Comparison of ENCODE assay signal across 8 cellular contexts in genomic region chr3:9730747-9731205, GRCh38. TPM values are rescaled to one million over a fixed set of nuclear protein-coding genes. Genes with fewer than 3 reads are reported as not detected.
DNase-seq lines count a peak whose midpoint lies in the region; ATAC-seq, FAIRE-seq and TF ChIP-seq lines count a peak whose summit lies in the region.

No MANE protein-coding gene starts in this region.

- POLR2A ChIA-PET in BJ (lab: Charles Lee): interaction anchor here (0.9 kb wide), 1 partner anchor 74 kb away, joined by 3 read pairs; no protein-coding TSS in a partner anchor

- FAIRE-seq in GM19239 (lab: Jason Lieb, UNC): no peak

- peak overlapping the region; percentile 46 for H3K4me3 ChIP-seq in BJ (ENCODE audit: low read depth, low read length)
- H3K4me3 ChIP-seq in RWPE2 (ENCODE audit: severe bottlenecking): peak overlapping the region; percentile 65
- peak overlapping the region; percentile 69 to 100 (median 75) for H3K4me3 ChIP-seq in esophagus squamous epithelium

- H3K4me1 ChIP-seq in RWPE2 (ENCODE audit: insufficient read depth, poor library complexity, severe bottlenecking) (no peaks in the 10 kb centered on the region), esophagus squamous epithelium (peaks cover 14 to 42% (median 20%) of the 10 kb centered on the region in 3 donors)

- intact Hi-C loops in esophagus squamous epithelium (cut with DNase I): no loop called here

- 1 to 2% methylated on average over 15 of the region's 16 CpGs for WGBS in esophagus squamous epithelium, 2 donors

- H3K9me3 ChIP-seq in RWPE2 (ENCODE audit: severe bottlenecking) (no peaks in the 10 kb centered on the region), esophagus squamous epithelium (no peaks in the 10 kb centered on the region)

- H3K27me3 ChIP-seq in BJ (ENCODE audit: control insufficient read depth, insufficient read depth, low read length): no peaks in the 10 kb centered on the region
- H3K27me3 ChIP-seq in RWPE2 (ENCODE audit: insufficient read depth, poor library complexity, severe bottlenecking): no peaks in the 10 kb centered on the region
- no peaks in the 10 kb centered on the region for H3K27me3 ChIP-seq in esophagus squamous epithelium

- CTCF ChIA-PET in BJ (lab: Yijun Ruan, JAX): interaction anchor here (1.0 to 4.5 kb wide), 2 partner anchors 12 to 16 kb away, joined by 3 to 22 read pairs; no protein-coding TSS in a partner anchor

- H3K27ac ChIP-seq in RWPE2 (ENCODE audit: poor library complexity, severe bottlenecking): peak overlapping the region; percentile 70
- H3K27ac ChIP-seq in esophagus squamous epithelium: peak overlapping the region; percentile 91 to 98 (median 94)

- DNase-seq in BJ (ENCODE audit: low read depth) (no peak), RWPE2 (ENCODE audit: low spot score) (no peak), esophagus squamous epithelium (lab: John Stamatoyannopoulos, UW) (no peak), non-pigmented ciliary epithelial cell (ENCODE audit: low read depth) (peak; percentile 54), T-helper 9 cell (no peak), GM19239 (ENCODE audit: insufficient read length, low spot score) (no peak)

- H3K36me3 ChIP-seq in BJ (ENCODE audit: control insufficient read depth, insufficient read depth, low read length) (peaks cover 8% of the 10 kb centered on the region), RWPE2 (ENCODE audit: low read depth) (peaks cover 12% of the 10 kb centered on the region), esophagus squamous epithelium (peaks cover 0 to 21% (median 8%) of the 10 kb centered on the region in 3 donors)

- ATAC-seq in GM18868 (IDR thresholded peaks at IDR 0.05; ENCODE audit: unreplicated experiment) (peak; percentile 36), HG03066 (IDR thresholded peaks at IDR 0.05; ENCODE audit: low read depth, unreplicated experiment) (peak; percentile 40), RWPE2 (ENCODE audit: low read depth) (peak; percentile 73)

- TF ChIP-seq CTCF in BJ (IDR thresholded peaks at IDR 0.05; ENCODE audit: insufficient read depth, low read depth, low read length) (no peak), RWPE2 (IDR thresholded peaks at IDR 0.05; ENCODE audit: poor library complexity, severe bottlenecking) (no peak), esophagus squamous epithelium (IDR thresholded peaks at IDR 0.05) (no peak)

- TF ChIP-seq POLR2A in esophagus squamous epithelium (IDR thresholded peaks at IDR 0.05): no peak

RNA-seq across cellular contexts. Expression of gene BRPF1, which starts 0.8 kb away (rescaled TPM):
- 5.7 and 10.0 TPM in 2 replicates for polyA plus RNA-seq in BJ (2011; rRNA removed)
- 13.0 and 15.8 TPM in 2 replicates for polyA minus RNA-seq in BJ (2011; rRNA and poly(A)+ RNA removed)
- 10 to 100 TPM in 3 of 4 donors, 1 to 10 TPM in 1; 9.8 to 18.3 (median 15.4) TPM for total RNA-seq in esophagus squamous epithelium

RNA-seq across cellular contexts. Expression of gene OGG1, which starts 19.0 kb away (rescaled TPM):
- polyA plus RNA-seq in BJ (2011; rRNA removed): 27.3 and 40.9 TPM in 2 replicates
- 19.1 and 58.9 TPM in 2 replicates for polyA minus RNA-seq in BJ (2011; rRNA and poly(A)+ RNA removed)
- total RNA-seq in esophagus squamous epithelium: 10 to 100 TPM in 2 of 4 donors, 1 to 10 TPM in 2; 9.5 to 20.6 (median 10.5) TPM

RNA-seq across cellular contexts. Expression of gene CPNE9, which starts 27.1 kb away (rescaled TPM):
- polyA plus RNA-seq in BJ (2011; rRNA removed): not detected in 2 replicates
- polyA minus RNA-seq in BJ (2011; rRNA and poly(A)+ RNA removed): not detected in 2 replicates
- not detected for total RNA-seq in esophagus squamous epithelium

RNA-seq across cellular contexts. Expression of gene CAMK1, which starts 39.0 kb away (rescaled TPM):
- 21.6 and 32.6 TPM in 2 replicates for polyA plus RNA-seq in BJ (2011; rRNA removed)
- polyA minus RNA-seq in BJ (2011; rRNA and poly(A)+ RNA removed): 7.5 and 8.7 TPM in 2 replicates
- total RNA-seq in esophagus squamous epithelium: 10 to 100 TPM in 2 of 4 donors, 1 to 10 TPM in 2; 2.9 to 19.6 (median 7.6) TPM
